Comparison of ENCODE assay signal across 13 cellular contexts in genomic region chr19:10730932-10731331, GRCh38. TPM values are rescaled to one million over a fixed set of nuclear protein-coding genes. Genes with fewer than 3 reads are reported as not detected.
DNase-seq lines count a peak whose midpoint lies in the region; ATAC-seq, FAIRE-seq and TF ChIP-seq lines count a peak whose summit lies in the region.
"Had no signal": no experiment of that assay in that cellular context is flagged by ENCODE, and none has a peak within 500 bp of the region (broad histone marks: within the 10 kb centered on the region; RNA-seq: fewer than 3 reads in every experiment).

No MANE protein-coding gene starts in this region.

- H4K20me1 ChIP-seq in smooth muscle cell (ENCODE audit: low read depth) (peaks cover 97% of the 10 kb centered on the region), hepatocyte (ENCODE audit: insufficient read depth, poor library complexity, severe bottlenecking) (peaks cover 33% of the 10 kb centered on the region)

- no peaks in the 10 kb centered on the region for H3K27me3 Mint-ChIP-seq in activated CD8-positive, alpha-beta memory T cell treated with anti-CD3 and anti-CD28 coated beads, Interleukin-2, amount 10 ng/mL, durations not matched to agents 7 days and 5 days
- no peaks in the 10 kb centered on the region for H3K27me3 Mint-ChIP-seq in activated naive CD8-positive, alpha-beta T cell

- H3K4me3 ChIP-seq in kidney (ENCODE audit: low read length in 2 of 2) (no peak overlapping the region), smooth muscle cell (no peak overlapping the region), hepatocyte (no peak overlapping the region)
- H3K4me3 ChIP-seq: MG63 had no signal

- no peaks in the 10 kb centered on the region for H3K9me3 Mint-ChIP-seq in activated CD8-positive, alpha-beta memory T cell treated with anti-CD3 and anti-CD28 coated beads, Interleukin-2, amount 10 ng/mL, durations not matched to agents 7 days and 5 days (ENCODE audit: low read depth)
- H3K9me3 Mint-ChIP-seq in activated naive CD8-positive, alpha-beta T cell (ENCODE audit: low read depth), result no peaks in the 10 kb centered on the region
- H3K9me3 Mint-ChIP-seq: H9 had no signal

- peaks cover 47% of the 10 kb centered on the region for H3K4me1 Mint-ChIP-seq in activated CD8-positive, alpha-beta memory T cell treated with anti-CD3 and anti-CD28 coated beads, Interleukin-2, amount 10 ng/mL, durations not matched to agents 7 days and 5 days
- H3K4me1 Mint-ChIP-seq in activated naive CD8-positive, alpha-beta T cell (ENCODE audit: low read depth), result peaks cover 49% of the 10 kb centered on the region

- no peaks in the 10 kb centered on the region for H3K36me3 ChIP-seq in kidney (ENCODE audit: control insufficient read depth in 1 of 2, insufficient read depth in 2 of 2, low read length in 2 of 2)
- no peaks in the 10 kb centered on the region for H3K36me3 ChIP-seq in smooth muscle cell (ENCODE audit: low read depth)
- H3K36me3 ChIP-seq in hepatocyte (replicated peaks; ENCODE audit: insufficient read depth, low read depth), result no peaks in the 10 kb centered on the region

- no peak for TF ChIP-seq POLR2A in erythroblast (IDR thresholded peaks at IDR 0.05; ENCODE audit: low read length)

- WGBS in smooth muscle cell (ENCODE audit: low lambda C conversion rate), result 94% methylated on average over 12 of the region's 12 CpGs
- 96% methylated on average over 12 of the region's 12 CpGs for WGBS in hepatocyte (ENCODE audit: low lambda C conversion rate, missing lambda C conversion rate)

- intact Hi-C loops in kidney (cut with DNase I), result no loop called here

- H3K9me2 ChIP-seq in hepatocyte (replicated peaks; ENCODE audit: insufficient read depth), result no peaks in the 10 kb centered on the region

- H3K27me3 ChIP-seq in smooth muscle cell (ENCODE audit: low read depth) (no peaks in the 10 kb centered on the region), hepatocyte (no peaks in the 10 kb centered on the region)
- H3K27me3 ChIP-seq: MG63 had no signal

- H3K27ac ChIP-seq in kidney (ENCODE audit: low read depth in 2 of 2, low read length in 2 of 2), result peak overlapping the region; percentile 41 to 57
- H3K27ac ChIP-seq in substantia nigra (ENCODE audit: low read depth, low read length, poor library complexity, severe bottlenecking), result peak overlapping the region; percentile 99
- H3K27ac ChIP-seq in smooth muscle cell (ENCODE audit: low read depth), result no peak overlapping the region
- H3K27ac ChIP-seq in hepatocyte, result no peak overlapping the region

- no peak overlapping the region for H3K4me3 Mint-ChIP-seq in activated CD8-positive, alpha-beta memory T cell treated with anti-CD3 and anti-CD28 coated beads, Interleukin-2, amount 10 ng/mL, durations not matched to agents 7 days and 5 days
- peak overlapping the region; percentile 7 for H3K4me3 Mint-ChIP-seq in activated naive CD8-positive, alpha-beta T cell
- H3K4me3 Mint-ChIP-seq: H9 had no signal

- no peak for FAIRE-seq in kidney (lab: Jason Lieb, UNC)
- FAIRE-seq: endothelial cell of umbilical vein had no signal

- peaks cover 97% of the 10 kb centered on the region for H3K79me2 ChIP-seq in smooth muscle cell (ENCODE audit: low read depth)
- H3K79me2 ChIP-seq in hepatocyte, result peaks cover 100% of the 10 kb centered on the region

- H2AFZ ChIP-seq in smooth muscle cell (ENCODE audit: low read depth) (no peak overlapping the region), hepatocyte (no peak overlapping the region)

- no peak for DNase-seq in activated CD8-positive, alpha-beta memory T cell treated with anti-CD3 and anti-CD28 coated beads, Interleukin-2, amount 10 ng/mL, durations not matched to agents 7 days and 5 days
- no peak for DNase-seq in activated CD8-positive, alpha-beta memory T cell treated with anti-CD3 and anti-CD28 coated beads, Interleukin-2, amount 50 U/mL, for 48 hours
- DNase-seq in kidney (no peak), substantia nigra (lab: John Stamatoyannopoulos, UW) (peak in 35 of 49 donors; percentile 12 to 82 (median 47)), smooth muscle cell (lab: John Stamatoyannopoulos, UW; ENCODE audit: unreplicated experiment) (no peak), erythroblast (lab: John Stamatoyannopoulos, UW) (no peak), hepatocyte (ENCODE audit: low spot score) (no peak)
- DNase-seq: amniotic stem cell, H9, MG63, NCI-H774 had no signal

- no peak overlapping the region for H3K9ac ChIP-seq in kidney (ENCODE audit: low read length in 2 of 2)
- H3K9ac ChIP-seq in smooth muscle cell (ENCODE audit: low read depth), result no peak overlapping the region

- H3K27ac Mint-ChIP-seq in activated CD8-positive, alpha-beta memory T cell treated with anti-CD3 and anti-CD28 coated beads, Interleukin-2, amount 10 ng/mL, durations not matched to agents 7 days and 5 days, result peak overlapping the region; percentile 82
- peak overlapping the region; percentile 82 for H3K27ac Mint-ChIP-seq in activated naive CD8-positive, alpha-beta T cell

- H3K36me3 Mint-ChIP-seq in activated CD8-positive, alpha-beta memory T cell treated with anti-CD3 and anti-CD28 coated beads, Interleukin-2, amount 10 ng/mL, durations not matched to agents 7 days and 5 days, result peaks cover 28% of the 10 kb centered on the region
- peaks cover 4% of the 10 kb centered on the region for H3K36me3 Mint-ChIP-seq in activated naive CD8-positive, alpha-beta T cell

- ATAC-seq in activated CD8-positive, alpha-beta memory T cell treated with anti-CD3 and anti-CD28 coated beads, Interleukin-2, amount 10 ng/mL, durations not matched to agents 7 days and 5 days, result no peak

- no peak for TF ChIP-seq CTCF in kidney (IDR thresholded peaks at IDR 0.05; ENCODE audit: borderline replicate concordance, extremely low read depth, insufficient read depth)
- no peak for TF ChIP-seq CTCF in smooth muscle cell (IDR thresholded peaks at IDR 0.05; ENCODE audit: borderline replicate concordance, insufficient read depth, poor library complexity, severe bottlenecking)
- no peak for TF ChIP-seq CTCF in hepatocyte (IDR thresholded peaks at IDR 0.05; ENCODE audit: poor library complexity)

- H3K4me1 ChIP-seq in kidney (ENCODE audit: control insufficient read depth in 1 of 2, insufficient read depth in 1 of 2, low read depth in 1 of 2, low read length in 2 of 2), result peaks cover 7 to 27% of the 10 kb centered on the region in 2 donors
- H3K4me1 ChIP-seq in smooth muscle cell (ENCODE audit: low read depth), result no peaks in the 10 kb centered on the region
- peaks cover 4% of the 10 kb centered on the region for H3K4me1 ChIP-seq in hepatocyte (ENCODE audit: insufficient read depth)

- H3K9me3 ChIP-seq in kidney (ENCODE audit: control insufficient read depth in 1 of 2, low read length in 2 of 2), result no peaks in the 10 kb centered on the region
- no peaks in the 10 kb centered on the region for H3K9me3 ChIP-seq in smooth muscle cell (replicated peaks; ENCODE audit: low read depth)
- no peaks in the 10 kb centered on the region for H3K9me3 ChIP-seq in hepatocyte (ENCODE audit: low read depth)
- H3K9me3 ChIP-seq: MG63 had no signal

- no peaks in the 10 kb centered on the region for H3F3A ChIP-seq in smooth muscle cell (ENCODE audit: low read depth)

- CTCF ChIA-PET in activated CD8-positive, alpha-beta memory T cell treated with anti-CD3 and anti-CD28 coated beads, Interleukin-2, amount 10 ng/mL, durations not matched to agents 7 days and 5 days (lab: Charles Lee), result interaction anchor here (0.6 to 2.2 kb wide), 9 partner anchors 10 to 205 kb away, joined by 3 to 13 read pairs (median 4); partner anchors contain the start of genes DNM2 and QTRT1

- no peak overlapping the region for H3K4me2 ChIP-seq in smooth muscle cell
- H3K4me2 ChIP-seq in hepatocyte, result no peak overlapping the region

RNA-seq across cellular contexts. Expression of gene DNM2, which starts 13.1 kb away (rescaled TPM):
- 100 to 1,000 TPM; 267 to 315 TPM for total RNA-seq in activated CD8-positive, alpha-beta memory T cell treated with anti-CD3 and anti-CD28 coated beads, Interleukin-2, amount 10 ng/mL, durations not matched to agents 7 days and 5 days
- total RNA-seq in kidney, result 226 TPM
- 79.0 TPM for polyA plus RNA-seq in kidney (ENCODE audit: insufficient read depth, low read depth, low replicate concordance)
- 46.4 and 65.1 TPM in 2 replicates for total RNA-seq in smooth muscle cell
- polyA plus RNA-seq in smooth muscle cell, result 93.2 and 111 TPM in 2 replicates
- total RNA-seq in hepatocyte, result 87.9 and 93.9 TPM in 2 replicates
- 130 and 132 TPM in 2 replicates for polyA plus RNA-seq in hepatocyte

RNA-seq across cellular contexts. Expression of gene QTRT1, which starts 29.7 kb away (rescaled TPM):
- 10 to 100 TPM; 40.1 to 48.8 TPM for total RNA-seq in activated CD8-positive, alpha-beta memory T cell treated with anti-CD3 and anti-CD28 coated beads, Interleukin-2, amount 10 ng/mL, durations not matched to agents 7 days and 5 days
- total RNA-seq in kidney, result 55.2 TPM
- polyA plus RNA-seq in kidney (ENCODE audit: insufficient read depth, low read depth, low replicate concordance), result 77.2 TPM
- 13.3 and 16.0 TPM in 2 replicates for total RNA-seq in smooth muscle cell
- 42.3 and 49.4 TPM in 2 replicates for polyA plus RNA-seq in smooth muscle cell
- total RNA-seq in hepatocyte, result 19.5 and 21.7 TPM in 2 replicates
- 52.8 and 67.7 TPM in 2 replicates for polyA plus RNA-seq in hepatocyte

Comparison
In these comparisons a context has a peak if more than half of its experiments do, and no peak if none do; other contexts are left out.
1. DNase-seq: peak in substantia nigra (35 of 49); none in activated CD8-positive, alpha-beta memory T cell treated with anti-CD3 and anti-CD28 coated beads, Interleukin-2, amount 10 ng/mL, durations not matched to agents 7 days and 5 days (single experiment), activated CD8-positive, alpha-beta memory T cell treated with anti-CD3 and anti-CD28 coated beads, Interleukin-2, amount 50 U/mL, for 48 hours (single experiment), kidney (single experiment), smooth muscle cell (single experiment), erythroblast (0 of 2) and hepatocyte (single experiment).
2. H3K27ac ChIP-seq: peak in kidney (2 of 2) and substantia nigra (single experiment); none in smooth muscle cell (single experiment) and hepatocyte (single experiment).